Comparison of ENCODE assay signal across 11 cellular contexts in the genomic region with DNA sequence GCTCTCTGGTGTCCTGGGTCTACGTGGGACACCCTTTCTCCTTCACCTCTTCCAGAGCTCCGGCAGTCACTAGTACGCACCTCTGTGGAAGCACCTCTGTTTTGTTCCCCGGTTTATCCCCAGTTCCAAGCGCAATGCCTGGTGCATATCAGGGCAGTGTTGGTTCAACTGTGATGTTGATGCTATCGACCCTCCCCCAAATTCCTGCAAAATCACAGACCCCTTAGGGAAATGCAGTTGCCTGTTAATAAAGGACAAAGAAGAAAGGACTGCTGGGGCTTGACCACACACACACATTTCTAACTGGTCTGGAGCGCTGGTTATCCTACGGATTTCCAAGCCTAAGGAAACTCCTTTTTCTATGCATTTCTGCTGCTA. TPM values are rescaled to one million over a fixed set of nuclear protein-coding genes. Genes with fewer than 3 reads are reported as not detected.
DNase-seq lines count a peak whose midpoint lies in the region; ATAC-seq and TF ChIP-seq lines count a peak whose summit lies in the region.
"Had no signal": no experiment of that assay in that cellular context is flagged by ENCODE, and none has a peak within 500 bp of the region (broad histone marks: within the 10 kb centered on the region; RNA-seq: fewer than 3 reads in every experiment).

No MANE protein-coding gene starts in this region.

- DNase-seq in A673 (ENCODE audit: low spot score) (no peak), HCT116 (ENCODE audit: low read depth, low spot score) (no peak), cardiac fibroblast (ENCODE audit: low read depth in 2 of 2) (no peak), mesothelial cell of epicardium (ENCODE audit: low spot score in 2 of 2, unreplicated experiment in 2 of 2) (no peak), GM10248 (ENCODE audit: extremely low spot score) (no peak), medulla oblongata (ENCODE audit: extremely low spot score) (no peak), dedifferentiated amniotic fluid mesenchymal stem cell (ENCODE audit: extremely low spot score) (no peak)
- DNase-seq: NCI-H2081 treated with DMSO at 0.1 percent for 48 hours had no signal

- POLR2A ChIA-PET in A673 (lab: Charles Lee; ENCODE audit: low non-redundant PET) (no interaction called here), HCT116 (lab: Charles Lee) (no interaction called here), GM10248 (lab: Yijun Ruan, JAX) (no interaction called here)

- peak overlapping the region; percentile 78 for H3K4me3 Mint-ChIP-seq in mesothelial cell of epicardium

- no peaks in the 10 kb centered on the region for H3K36me3 ChIP-seq in A673 (ENCODE audit: insufficient read depth, low read length, poor library complexity, severe bottlenecking)
- no peaks in the 10 kb centered on the region for H3K36me3 ChIP-seq in HCT116 (ENCODE audit: control insufficient read depth in 1 of 2, insufficient read depth in 2 of 2, low read length in 2 of 2)

- H3K27me3 Mint-ChIP-seq in mesothelial cell of epicardium (ENCODE audit: low read depth), result peaks cover 43% of the 10 kb centered on the region

- no peak for TF ChIP-seq POLR2A in HCT116 (IDR thresholded peaks at IDR 0.05; ENCODE audit: borderline replicate concordance, extremely low read depth, insufficient read depth, insufficient read length)

- no peaks in the 10 kb centered on the region for H4K20me1 ChIP-seq in HCT116 (ENCODE audit: insufficient read depth)

- H3K4me1 Mint-ChIP-seq in mesothelial cell of epicardium, result peaks cover 24% of the 10 kb centered on the region

- no peaks in the 10 kb centered on the region for H3K4me1 ChIP-seq in A673 (ENCODE audit: insufficient read depth, low read length, poor library complexity, severe bottlenecking)
- peaks cover 22 to 34% of the 10 kb centered on the region in 2 experiments for H3K4me1 ChIP-seq in HCT116 (ENCODE audit: control insufficient read depth in 1 of 2, insufficient read depth in 2 of 2, low read length in 2 of 2)

- intact Hi-C loops in A673 (cut with micrococcal nuclease; ENCODE audit: unreplicated experiment), result no loop called here
- intact Hi-C loops in HCT116 (cut with micrococcal nuclease), result loop anchor here (5.0 to 10.0 kb wide), 3 partner anchors 92 to 292 kb away; partner anchors contain the start of genes CLOCK and SRD5A3

- H3K4me3 ChIP-seq in A673 (ENCODE audit: low read depth, low read length, poor library complexity, severe bottlenecking) (peak overlapping the region; percentile 36), HCT116 (replicated peaks in 1 of 2; ENCODE audit: low read depth in 1 of 2, low read length in 2 of 2) (peak overlapping the region; percentile 77 to 78), cardiac fibroblast (replicated peaks in 1 of 2; ENCODE audit: low read depth in 2 of 2, low read length in 2 of 2) (peak overlapping the region; percentile 16 to 33)

- CTCF ChIA-PET in A673 (lab: Charles Lee), result no interaction called here
- CTCF ChIA-PET in HCT116 (lab: Charles Lee), result no interaction called here
- CTCF ChIA-PET in GM10248 (lab: Yijun Ruan, JAX), result interaction anchor here (1.1 kb wide), 1 partner anchor 9 kb away, joined by 3 read pairs; no protein-coding TSS in a partner anchor

- peaks cover 1% of the 10 kb centered on the region for H3K9me3 Mint-ChIP-seq in mesothelial cell of epicardium

- peak overlapping the region; percentile 88 for H3K4me2 ChIP-seq in HCT116 (ENCODE audit: low read length)

- H3K27ac ChIP-seq in A673 (ENCODE audit: low read depth, low read length, poor library complexity, severe bottlenecking), result no peak overlapping the region
- peak overlapping the region; percentile 49 for H3K27ac ChIP-seq in HCT116 (ENCODE audit: low read depth, low read length)

- RAD21 ChIA-PET in HCT116 (lab: Charles Lee; ENCODE audit: low non-redundant PET in 1 of 2, low total read pairs in 2 of 2, uncharacterized antibody in 2 of 2, unreplicated experiment in 2 of 2), result interaction anchor here in 1 of 2 experiments (0.8 kb wide), 1 partner anchor 27 kb away, joined by 3 read pairs; no protein-coding TSS in a partner anchor

- ATAC-seq in HCT116 (no peak), GM18502 (IDR thresholded peaks at IDR 0.05; ENCODE audit: poor library complexity, unreplicated experiment) (no peak)

- TF ChIP-seq CTCF in A673 (conservative IDR thresholded peaks at IDR 0.05; ENCODE audit: low read depth, low read length) (no peak), HCT116 (IDR thresholded peaks at IDR 0.05 in 2 of 3, conservative IDR thresholded peaks at IDR 0.05 in 1 of 3; ENCODE audit: borderline replicate concordance in 1 of 3, insufficient read depth in 1 of 3, low read depth in 2 of 3, low read length in 2 of 3) (no peak), cardiac fibroblast (IDR thresholded peaks at IDR 0.05; ENCODE audit: low read depth, low read length) (no peak), mesothelial cell of epicardium (IDR thresholded peaks at IDR 0.05; ENCODE audit: unreplicated experiment) (no peak), GM10248 (IDR thresholded peaks at IDR 0.05; ENCODE audit: control extremely low read depth, extremely low read depth, low read depth, missing control alignments) (no peak)

- H3K79me2 ChIP-seq in HCT116 (ENCODE audit: insufficient read depth, low read length), result peaks cover 42% of the 10 kb centered on the region

- H3K9me2 ChIP-seq in HCT116 (ENCODE audit: insufficient read depth), result no peaks in the 10 kb centered on the region

- no peak overlapping the region for H3K27ac Mint-ChIP-seq in mesothelial cell of epicardium

- no peaks in the 10 kb centered on the region for H3K9me3 ChIP-seq in A673 (ENCODE audit: low read depth, low read length, poor library complexity, severe bottlenecking)
- no peaks in the 10 kb centered on the region for H3K9me3 ChIP-seq in HCT116 (ENCODE audit: control insufficient read depth in 1 of 2, insufficient read depth in 1 of 2, low read depth in 1 of 2, low read length in 2 of 2)

- TF ChIP-seq RAD21 in HCT116 (IDR thresholded peaks at IDR 0.05; ENCODE audit: low read depth), result no peak

- no peaks in the 10 kb centered on the region for H3K36me3 Mint-ChIP-seq in mesothelial cell of epicardium

- peaks cover 6% of the 10 kb centered on the region for H3K27me3 ChIP-seq in A673 (replicated peaks; ENCODE audit: insufficient read depth, low read depth, low read length, poor library complexity)
- no peaks in the 10 kb centered on the region for H3K27me3 ChIP-seq in HCT116 (ENCODE audit: insufficient read depth, low read length)

- H2AFZ ChIP-seq in HCT116 (ENCODE audit: low read depth, low read length, poor library complexity, severe bottlenecking), result peak overlapping the region; percentile 68

- BruUV-seq in A673 (replicated peaks; lab: Mats Ljungman, UMichigan) (no TSS peak), HCT116 (replicated peaks; lab: Mats Ljungman, UMichigan) (no TSS peak)

- peak overlapping the region; percentile 88 for H3K9ac ChIP-seq in HCT116 (ENCODE audit: low read length)

TF ChIP-seq in HCT116, 20 proteins besides CTCF, POLR2A, EP300 and RAD21 (continues in another document):
- TF ChIP-seq, protein P1, sequence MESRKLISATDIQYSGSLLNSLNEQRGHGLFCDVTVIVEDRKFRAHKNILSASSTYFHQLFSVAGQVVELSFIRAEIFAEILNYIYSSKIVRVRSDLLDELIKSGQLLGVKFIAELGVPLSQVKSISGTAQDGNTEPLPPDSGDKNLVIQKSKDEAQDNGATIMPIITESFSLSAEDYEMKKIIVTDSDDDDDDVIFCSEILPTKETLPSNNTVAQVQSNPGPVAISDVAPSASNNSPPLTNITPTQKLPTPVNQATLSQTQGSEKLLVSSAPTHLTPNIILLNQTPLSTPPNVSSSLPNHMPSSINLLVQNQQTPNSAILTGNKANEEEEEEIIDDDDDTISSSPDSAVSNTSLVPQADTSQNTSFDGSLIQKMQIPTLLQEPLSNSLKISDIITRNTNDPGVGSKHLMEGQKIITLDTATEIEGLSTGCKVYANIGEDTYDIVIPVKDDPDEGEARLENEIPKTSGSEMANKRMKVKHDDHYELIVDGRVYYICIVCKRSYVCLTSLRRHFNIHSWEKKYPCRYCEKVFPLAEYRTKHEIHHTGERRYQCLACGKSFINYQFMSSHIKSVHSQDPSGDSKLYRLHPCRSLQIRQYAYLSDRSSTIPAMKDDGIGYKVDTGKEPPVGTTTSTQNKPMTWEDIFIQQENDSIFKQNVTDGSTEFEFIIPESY (IDR thresholded peaks at IDR 0.05; ENCODE audit: extremely low read depth, insufficient replicate concordance, low read length), result no peak
- TF ChIP-seq SP1 (IDR thresholded peaks at IDR 0.05; ENCODE audit: low read depth) (no peak), POLR2AphosphoS5 (IDR thresholded peaks at IDR 0.05; ENCODE audit: low read depth, low read length) (no peak), ZFX (IDR thresholded peaks at IDR 0.05) (no peak), SRF (IDR thresholded peaks at IDR 0.05; ENCODE audit: low read depth) (no peak), CEBPB (IDR thresholded peaks at IDR 0.05; ENCODE audit: low read depth) (no peak)

RNA-seq across cellular contexts. Expression of gene NMU, which starts 0.5 kb away (rescaled TPM):
- total RNA-seq in A673 (2021) (0.44 TPM in 1 of 2 replicates, not detected in the other), HCT116 (2021; ENCODE audit: unreplicated experiment) (81.1 TPM), mesothelial cell of epicardium (1.7 to 2.2 TPM (median 1.9 TPM) in 3 replicates)
- 49.3 and 75.4 TPM in 2 replicates for polyA plus RNA-seq in HCT116 (2012)
- total RNA-seq: lung microvascular endothelial cell, subcutaneous adipose tissue had no signal

RNA-seq across cellular contexts. Expression of gene PDCL2, which starts 44.6 kb away (rescaled TPM):
- total RNA-seq in A673 (2021), result not detected in 2 replicates
- total RNA-seq in HCT116 (2021; ENCODE audit: unreplicated experiment), result 0.47 TPM
- 0.09 TPM in 1 of 2 replicates, not detected in the other for polyA plus RNA-seq in HCT116 (2012)
- total RNA-seq in mesothelial cell of epicardium, result not detected in 3 replicates
- total RNA-seq: lung microvascular endothelial cell, subcutaneous adipose tissue had no signal

Comparison
In these comparisons a context has a peak if more than half of its experiments do, and no peak if none do; other contexts are left out.
1. H3K4me3 ChIP-seq: peak in every context shown above with its lines; median percentile 78 in HCT116; 36 in A673; 24 in cardiac fibroblast.
2. RNA of gene NMU, which starts 0.5 kb away (total RNA-seq): 81.1 TPM in HCT116 (single experiment); 1.7 to 2.2 TPM in mesothelial cell of epicardium and 0.44 TPM in A673; every median in the first group is over 10 times any median in the second.